Comparison of ENCODE assay signal across 8 cellular contexts in the genomic region with DNA sequence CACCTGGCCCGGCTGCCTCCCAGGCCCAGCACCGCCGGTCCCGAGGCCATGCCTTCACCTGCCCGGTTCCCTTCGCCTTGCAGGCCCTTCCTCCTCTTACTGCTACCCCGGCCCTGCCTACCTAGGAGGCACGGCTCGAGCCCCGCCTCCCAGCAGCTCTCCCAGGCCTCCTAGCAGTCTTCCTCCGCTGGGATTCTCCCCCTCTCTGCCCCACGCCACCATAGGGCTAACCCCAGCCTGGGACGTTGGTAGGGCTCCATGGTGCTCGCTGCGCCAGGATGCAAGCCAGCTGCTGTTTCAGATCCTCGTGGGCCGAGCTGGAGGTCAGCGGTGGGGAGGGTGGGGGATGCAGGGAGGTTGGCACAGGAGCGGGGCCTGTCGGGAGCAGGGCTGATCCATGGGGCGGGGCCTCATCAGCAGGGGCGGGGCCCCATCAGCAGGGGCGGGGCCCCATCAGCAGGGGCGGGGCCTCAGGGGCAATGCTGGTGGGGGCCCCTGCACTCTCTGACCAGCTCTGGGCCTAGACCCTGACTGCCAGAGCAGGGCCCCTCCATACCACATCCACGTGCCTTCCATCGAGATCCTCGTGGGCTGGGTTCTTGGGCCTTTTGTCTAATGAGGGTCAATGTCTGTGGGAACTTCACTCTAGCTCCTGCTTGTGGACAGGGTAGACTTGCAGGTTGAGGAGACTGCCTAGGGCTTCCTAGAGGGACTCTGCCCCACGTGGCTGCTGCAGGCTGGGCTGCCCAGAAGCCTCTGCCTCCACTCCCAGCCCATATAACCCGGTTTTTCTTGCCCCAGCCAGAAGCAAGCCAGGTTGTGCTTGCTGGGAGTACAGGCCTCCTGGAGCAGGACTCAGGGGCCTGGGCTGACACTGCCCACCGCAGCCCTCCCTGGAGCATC.
A peak's percentile ranks its signal among the peaks of the same experiment; 100 is the strongest.
DNase-seq lines count a peak whose midpoint lies in the region; ATAC-seq and TF ChIP-seq lines count a peak whose summit lies in the region.

No MANE protein-coding gene starts in this region.

- no peaks in the 10 kb centered on the region for H4K20me1 ChIP-seq in H9 (ENCODE audit: control insufficient read depth, insufficient read depth, insufficient read length)

- H3K9ac ChIP-seq in H9 (ENCODE audit: extremely low read depth, insufficient read length, low read length) (peak overlapping the region; percentile 40), iPS-20b (ENCODE audit: low read depth, low read length) (peak overlapping the region; percentile 77; the same call in 1 of the 2 replicates)

- H3K36me3 ChIP-seq in iPS-20b (ENCODE audit: insufficient read depth, low read depth, low read length) (peaks cover 23% of the 10 kb centered on the region), gastroesophageal sphincter (peaks cover 0 to 7% of the 10 kb centered on the region in 2 donors)

- H3K4me1 ChIP-seq in H9 (ENCODE audit: insufficient read depth, low read length) (no peaks in the 10 kb centered on the region), iPS-20b (ENCODE audit: insufficient read depth, low read length) (no peaks in the 10 kb centered on the region; the same call in 1 of the 2 replicates), gastroesophageal sphincter (peaks cover 0 to 23% (median 2%) of the 10 kb centered on the region in 3 donors)

- H3K9me3 Mint-ChIP-seq in H9 (no peaks in the 10 kb centered on the region), type B pancreatic cell (no peaks in the 10 kb centered on the region)
- no peaks in the 10 kb centered on the region for H3K9me3 Mint-ChIP-seq in activated T-cell treated with anti-CD3 and anti-CD28 coated beads, Interleukin-2, amount 50 U/mL, for 24 hours

- H4K8ac ChIP-seq in H9 (replicated peaks; ENCODE audit: insufficient read length, low read depth, low read length), result no peak overlapping the region

- H3K4ac ChIP-seq in H9 (ENCODE audit: low read depth, low read length), result no peak overlapping the region

- ATAC-seq in gastroesophageal sphincter, result no peak

- H3K4me3 ChIP-seq in iPS-20b (ENCODE audit: low read length) (peak overlapping the region; percentile 86), gastroesophageal sphincter (peak overlapping the region in 1 of 2 donors; percentile 54)

- H3K9me3 ChIP-seq in H9 (ENCODE audit: control insufficient read depth, low read depth, low read length) (no peaks in the 10 kb centered on the region), iPS-20b (ENCODE audit: insufficient read depth, low read depth, low read length) (no peaks in the 10 kb centered on the region), gastroesophageal sphincter (no peaks in the 10 kb centered on the region)

- TF ChIP-seq POLR2A in gastroesophageal sphincter (IDR thresholded peaks at IDR 0.05), result no peak

- no peak overlapping the region for H4K91ac ChIP-seq in H9 (ENCODE audit: insufficient read length, low read depth, low read length)

- no peak overlapping the region for H2BK15ac ChIP-seq in H9 (ENCODE audit: low read depth, low read length)

- H3K27ac Mint-ChIP-seq in H9, result peak overlapping the region in 2 of 3 experiments; percentile 40 to 98; a peak in 3 of 7 replicates
- no peak overlapping the region for H3K27ac Mint-ChIP-seq in activated T-cell treated with anti-CD3 and anti-CD28 coated beads, Interleukin-2, amount 50 U/mL, for 24 hours
- no peak overlapping the region for H3K27ac Mint-ChIP-seq in type B pancreatic cell

- WGBS in H9 (ENCODE audit: extremely low coverage, insufficient read length, low lambda C conversion rate), result no CpG with 5 or more reads among the region's 30 CpGs
- WGBS in gastroesophageal sphincter (ENCODE audit: low coverage in 1 of 2), 2 donors, result 83% methylated on average over 2 of the region's 30 CpGs; no CpG with 5 or more reads in 1 of the 2 donors

- no peaks in the 10 kb centered on the region for H3K27me3 ChIP-seq in H9 (ENCODE audit: insufficient read depth, low read length)
- no peaks in the 10 kb centered on the region for H3K27me3 ChIP-seq in iPS-20b (ENCODE audit: insufficient read depth, low read length)
- peaks cover 22% of the 10 kb centered on the region for H3K27me3 ChIP-seq in gastroesophageal sphincter

- TF ChIP-seq CTCF in H9 (conservative IDR thresholded peaks at IDR 0.05), result peak; percentile 29; the same call in 2 of the 3 replicates
- TF ChIP-seq CTCF in type B pancreatic cell (conservative IDR thresholded peaks at IDR 0.05), result no peak
- TF ChIP-seq CTCF in gastroesophageal sphincter (IDR thresholded peaks at IDR 0.05), result no peak

- no peaks in the 10 kb centered on the region for H3K79me2 ChIP-seq in H9 (ENCODE audit: insufficient read depth, low read length)

- H2BK120ac ChIP-seq in H9 (ENCODE audit: low read depth, low read length, poor library complexity, severe bottlenecking), result no peak overlapping the region

- H3K79me1 ChIP-seq in H9 (ENCODE audit: insufficient read depth, low read depth, low read length, poor library complexity, severe bottlenecking), result no peaks in the 10 kb centered on the region

- no peak overlapping the region for H3K56ac ChIP-seq in H9 (ENCODE audit: insufficient read length, low read depth, low read length)

- H3K4me2 ChIP-seq in H9 (ENCODE audit: insufficient read depth, insufficient read length, low read length), result peak overlapping the region; percentile 60

- 0 out of 2 replicates have a peak overlapping the region, but pooled peaks have one; percentile 43 for H3K14ac ChIP-seq in H9 (ENCODE audit: insufficient read depth, low read length)

- H3K4me1 Mint-ChIP-seq in H9 (peaks cover 1 to 7% of the 10 kb centered on the region in 2 experiments; a peak in 2 of 4 replicates), type B pancreatic cell (ENCODE audit: unreplicated experiment) (no peaks in the 10 kb centered on the region)
- peaks cover 6% of the 10 kb centered on the region for H3K4me1 Mint-ChIP-seq in activated T-cell treated with anti-CD3 and anti-CD28 coated beads, Interleukin-2, amount 50 U/mL, for 24 hours (ENCODE audit: low read depth)

- no peaks in the 10 kb centered on the region for H3K27me3 Mint-ChIP-seq in H9 (ENCODE audit: low read depth)
- no peaks in the 10 kb centered on the region for H3K27me3 Mint-ChIP-seq in activated T-cell treated with anti-CD3 and anti-CD28 coated beads, Interleukin-2, amount 50 U/mL, for 24 hours
- no peaks in the 10 kb centered on the region for H3K27me3 Mint-ChIP-seq in type B pancreatic cell

- no peak overlapping the region for H2BK20ac ChIP-seq in H9 (ENCODE audit: low read depth, low read length, poor library complexity, severe bottlenecking)

- H3K18ac ChIP-seq in H9 (ENCODE audit: insufficient read length, low read depth, low read length), result no peak overlapping the region

- no peak overlapping the region for H3K27ac ChIP-seq in H9 (ENCODE audit: insufficient read length, low read depth, low read length)
- no peak overlapping the region for H3K27ac ChIP-seq in iPS-20b (ENCODE audit: low read length)
- peak overlapping the region in 1 of 4 donors; percentile 7 for H3K27ac ChIP-seq in gastroesophageal sphincter

- no peak for TF ChIP-seq EP300 in gastroesophageal sphincter (IDR thresholded peaks at IDR 0.05)

- peak; percentile 24 for DNase-seq in CD1c-positive myeloid dendritic cell (ENCODE audit: extremely low spot score)
- DNase-seq in H9, result peak; percentile 90
- DNase-seq in activated T-cell treated with anti-CD3 and anti-CD28 coated beads, Interleukin-2, amount 50 U/mL, for 24 hours, result peak; percentile 55
- peak; percentile 65 for DNase-seq in type B pancreatic cell (ENCODE audit: extremely low spot score, unreplicated experiment)
- DNase-seq in NCI-H128 (lab: John Stamatoyannopoulos, UW; ENCODE audit: unreplicated experiment), result no peak
- no peak for DNase-seq in stimulated activated naive CD4-positive, alpha-beta T cell treated with Interleukin-2 at 50 U/mL for 16 hours (lab: John Stamatoyannopoulos, UW)

- H3K36me3 Mint-ChIP-seq in H9 (ENCODE audit: insufficient read depth in 1 of 3, low read depth in 3 of 3) (peaks cover 7 to 15% (median 10%) of the 10 kb centered on the region in 3 experiments; a peak in 6 of 7 replicates), type B pancreatic cell (no peaks in the 10 kb centered on the region)
- no peaks in the 10 kb centered on the region for H3K36me3 Mint-ChIP-seq in activated T-cell treated with anti-CD3 and anti-CD28 coated beads, Interleukin-2, amount 50 U/mL, for 24 hours (ENCODE audit: low read depth)

- H3T11ph ChIP-seq in H9 (ENCODE audit: low read length), result no peak overlapping the region

- H3K23me2 ChIP-seq in H9 (ENCODE audit: insufficient read length, low read depth, low read length, poor library complexity, severe bottlenecking), result no peaks in the 10 kb centered on the region

- no peak overlapping the region for H2AK5ac ChIP-seq in H9 (ENCODE audit: insufficient read length, low read length)

- H4K5ac ChIP-seq in H9 (ENCODE audit: insufficient read length, low read depth, low read length), result no peak overlapping the region

- no peak overlapping the region for H2BK12ac ChIP-seq in H9 (ENCODE audit: insufficient read length, low read depth, low read length)

- H3K4me3 Mint-ChIP-seq in H9 (peak overlapping the region; percentile 86 to 90), type B pancreatic cell (peak overlapping the region; percentile 36)
- no peak overlapping the region for H3K4me3 Mint-ChIP-seq in activated T-cell treated with anti-CD3 and anti-CD28 coated beads, Interleukin-2, amount 50 U/mL, for 24 hours

- H2BK5ac ChIP-seq in H9 (ENCODE audit: insufficient read length, low read length), result no peak overlapping the region

- H3K23ac ChIP-seq in H9 (ENCODE audit: insufficient read length, low read depth, low read length), result no peak overlapping the region

- H2AFZ ChIP-seq in H9 (ENCODE audit: low read length), result no peak overlapping the region

Comparison
In these comparisons a context has a peak if more than half of its experiments do, and no peak if none do; other contexts are left out.
1. DNase-seq: peak in CD1c-positive myeloid dendritic cell (single experiment), H9 (single experiment), activated T-cell treated with anti-CD3 and anti-CD28 coated beads, Interleukin-2, amount 50 U/mL, for 24 hours (single experiment) and type B pancreatic cell (single experiment); none in NCI-H128 (single experiment) and stimulated activated naive CD4-positive, alpha-beta T cell treated with Interleukin-2 at 50 U/mL for 16 hours (single experiment).
2. H3K27ac Mint-ChIP-seq: peak in H9 (2 of 3); none in activated T-cell treated with anti-CD3 and anti-CD28 coated beads, Interleukin-2, amount 50 U/mL, for 24 hours (single experiment) and type B pancreatic cell (single experiment).